Comparison of ENCODE assay signal across 18 cellular contexts in genomic region chr19:28744014-28744413, GRCh38.
DNase-seq lines count a peak whose midpoint lies in the region; ATAC-seq and TF ChIP-seq lines count a peak whose summit lies in the region.
"Had no signal": no experiment of that assay in that cellular context is flagged by ENCODE, and none has a peak within 500 bp of the region (broad histone marks: within the 10 kb centered on the region; RNA-seq: fewer than 3 reads in every experiment).

No MANE protein-coding gene starts in this region.

- peaks cover 16% of the 10 kb centered on the region for H3K4me1 ChIP-seq in OCI-LY3 (ENCODE audit: low read length)
- peaks cover 27% of the 10 kb centered on the region for H3K4me1 ChIP-seq in neural progenitor cell
- H3K4me1 ChIP-seq: HAP-1 had no signal

- no peak overlapping the region for H2AFZ ChIP-seq in OCI-LY3 (ENCODE audit: low read depth, low read length)
- H2AFZ ChIP-seq in neural progenitor cell (replicated peaks), result peak overlapping the region; percentile 78

- peak overlapping the region; percentile 48 for H3K4me2 ChIP-seq in OCI-LY3 (ENCODE audit: low read length)
- peak overlapping the region; percentile 19 for H3K4me2 ChIP-seq in neural progenitor cell

- no peaks in the 10 kb centered on the region for H3F3A ChIP-seq in neural progenitor cell (ENCODE audit: low read depth)

- no peak overlapping the region for H3K4me3 Mint-ChIP-seq in neural progenitor cell
- H3K4me3 Mint-ChIP-seq: B cell; CD4-positive, alpha-beta T cell had no signal

- H3K9me3 ChIP-seq in OCI-LY3 (ENCODE audit: insufficient read depth, low read length) (no peaks in the 10 kb centered on the region), neural progenitor cell (ENCODE audit: low read depth) (no peaks in the 10 kb centered on the region)
- H3K9me3 ChIP-seq: HAP-1 had no signal

- H3K27ac Mint-ChIP-seq in neural progenitor cell, result no peak overlapping the region
- H3K27ac Mint-ChIP-seq: B cell; CD4-positive, alpha-beta T cell had no signal

- H3K4me1 Mint-ChIP-seq in neural progenitor cell, result peaks cover 7% of the 10 kb centered on the region
- H3K4me1 Mint-ChIP-seq: B cell had no signal

- ATAC-seq in GM18867 (IDR thresholded peaks at IDR 0.05; ENCODE audit: unreplicated experiment), result peak; percentile 63
- peak; percentile 82 for ATAC-seq in GM19395 (IDR thresholded peaks at IDR 0.05; ENCODE audit: unreplicated experiment)
- no peak for ATAC-seq in GM21723 (IDR thresholded peaks at IDR 0.05; ENCODE audit: unreplicated experiment)
- ATAC-seq: K562 had no signal

- H3K36me3 Mint-ChIP-seq in neural progenitor cell, result no peaks in the 10 kb centered on the region

- no peaks in the 10 kb centered on the region for H3K36me3 ChIP-seq in OCI-LY3 (replicated peaks; ENCODE audit: low read depth, low read length)
- H3K36me3 ChIP-seq in neural progenitor cell, result no peaks in the 10 kb centered on the region
- H3K36me3 ChIP-seq: HAP-1 had no signal

- H3K9ac ChIP-seq in OCI-LY3 (ENCODE audit: low read length), result no peak overlapping the region
- H3K9ac ChIP-seq in neural progenitor cell, result no peak overlapping the region

- H3K79me2 ChIP-seq in OCI-LY3 (ENCODE audit: low read length) (no peaks in the 10 kb centered on the region), neural progenitor cell (ENCODE audit: low read depth) (no peaks in the 10 kb centered on the region)

- DNase-seq in neural progenitor cell (ENCODE audit: low spot score) (no peak), NCI-H526 treated with DMSO at 0.1 percent for 48 hours (lab: John Stamatoyannopoulos, UW) (no peak), H4 (ENCODE audit: low spot score) (no peak), DMS 273 (lab: John Stamatoyannopoulos, UW; ENCODE audit: unreplicated experiment) (no peak)
- DNase-seq: ACHN; C1 segment of cervical spinal cord; Calu3; CD4-positive, alpha-beta T cell; DMS79; GOT3; Karpas-422 had no signal

- H4K20me1 ChIP-seq in OCI-LY3 (ENCODE audit: insufficient read depth, low read length) (0 out of 2 replicates have a peak, but pooled peaks cover 2% of the 10 kb centered on the region), neural progenitor cell (ENCODE audit: low read depth) (no peaks in the 10 kb centered on the region)

- no peaks in the 10 kb centered on the region for H3K9me3 Mint-ChIP-seq in neural progenitor cell
- H3K9me3 Mint-ChIP-seq: CD4-positive, alpha-beta T cell had no signal

- H3K4me3 ChIP-seq in OCI-LY3 (ENCODE audit: low read length), result 0 out of 2 replicates have a peak overlapping the region, but pooled peaks have one; percentile 2
- no peak overlapping the region for H3K4me3 ChIP-seq in neural progenitor cell
- H3K4me3 ChIP-seq: HAP-1, K562 had no signal

- no peaks in the 10 kb centered on the region for H3K27me3 Mint-ChIP-seq in neural progenitor cell (ENCODE audit: insufficient read depth, low read depth)
- H3K27me3 Mint-ChIP-seq: B cell; CD4-positive, alpha-beta T cell had no signal

- no peak overlapping the region for H3K27ac ChIP-seq in OCI-LY3 (ENCODE audit: low read length)
- peak overlapping the region; percentile 51 for H3K27ac ChIP-seq in neural progenitor cell

- TF ChIP-seq CTCF in OCI-LY3 (IDR thresholded peaks at IDR 0.05; ENCODE audit: low read depth, low read length) (no peak), neural progenitor cell (IDR thresholded peaks at IDR 0.05) (no peak)

- peaks cover 66% of the 10 kb centered on the region for H3K27me3 ChIP-seq in OCI-LY3 (ENCODE audit: low read depth, low read length)
- H3K27me3 ChIP-seq in neural progenitor cell, result no peaks in the 10 kb centered on the region
